Comparison of ENCODE assay signal across 18 cellular contexts in genomic region chr18:60024345-60024744, GRCh38.
DNase-seq lines count a peak whose midpoint lies in the region; ATAC-seq and TF ChIP-seq lines count a peak whose summit lies in the region.
"Had no signal": no experiment of that assay in that cellular context is flagged by ENCODE, and none has a peak within 500 bp of the region (broad histone marks: within the 10 kb centered on the region; RNA-seq: fewer than 3 reads in every experiment).

No MANE protein-coding gene starts in this region.

- intact Hi-C loops in A673 (cut with micrococcal nuclease; ENCODE audit: unreplicated experiment): no loop called here

- no peak for TF ChIP-seq CTCF in A673 (conservative IDR thresholded peaks at IDR 0.05; ENCODE audit: low read depth, low read length)
- no peak for TF ChIP-seq CTCF in fibroblast of villous mesenchyme (IDR thresholded peaks at IDR 0.05; ENCODE audit: insufficient read depth, low read depth, low read length)
- no peak for TF ChIP-seq CTCF in retinal pigment epithelial cell (conservative IDR thresholded peaks at IDR 0.05; ENCODE audit: low read depth, low read length)

- ATAC-seq in natural killer cell treated with Interleukin-12 subunit alpha and Interleukin-12 subunit beta and Interleukin-15 and Interleukin-18, amount 100 ng/mL, for 72 hours: no peak
- ATAC-seq: A549; CD8-positive, alpha-beta T cell; HCT116 had no signal

- H3K4me1 ChIP-seq in A673 (ENCODE audit: insufficient read depth, low read length, poor library complexity, severe bottlenecking): peaks cover 30% of the 10 kb centered on the region

- no peaks in the 10 kb centered on the region for H3K27me3 ChIP-seq in A673 (replicated peaks; ENCODE audit: insufficient read depth, low read depth, low read length, poor library complexity)
- H3K27me3 ChIP-seq: BLaER1 had no signal

- no TSS peak for BruUV-seq in A673 (replicated peaks; lab: Mats Ljungman, UMichigan)

- no peak overlapping the region for H3K27ac Mint-ChIP-seq in natural killer cell treated with Interleukin-12 subunit alpha and Interleukin-12 subunit beta and Interleukin-15 and Interleukin-18, amount 100 ng/mL, for 72 hours
- H3K27ac Mint-ChIP-seq: CD8-positive, alpha-beta T cell had no signal

- no peak overlapping the region for H3K4me3 Mint-ChIP-seq in natural killer cell treated with Interleukin-12 subunit alpha and Interleukin-12 subunit beta and Interleukin-15 and Interleukin-18, amount 100 ng/mL, for 72 hours
- H3K4me3 Mint-ChIP-seq: CD8-positive, alpha-beta T cell; HFFc6 had no signal

- H3K4me3 ChIP-seq in A673 (ENCODE audit: low read depth, low read length, poor library complexity, severe bottlenecking): no peak overlapping the region
- H3K4me3 ChIP-seq in fibroblast of villous mesenchyme (ENCODE audit: low read depth, low read length): no peak overlapping the region
- no peak overlapping the region for H3K4me3 ChIP-seq in retinal pigment epithelial cell (ENCODE audit: low read length)
- H3K4me3 ChIP-seq: A549, BLaER1, GM23248 had no signal

- CTCF ChIA-PET in A673 (lab: Charles Lee): no interaction called here

- H3K27ac ChIP-seq in A673 (ENCODE audit: low read depth, low read length, poor library complexity, severe bottlenecking): no peak overlapping the region
- H3K27ac ChIP-seq: 22Rv1, A549, BLaER1, GM23248 had no signal

- H3K27me3 Mint-ChIP-seq in natural killer cell treated with Interleukin-12 subunit alpha and Interleukin-12 subunit beta and Interleukin-15 and Interleukin-18, amount 100 ng/mL, for 72 hours: peaks cover 0 to 10% of the 10 kb centered on the region in 2 donors

- DNase-seq in A673 (ENCODE audit: low spot score) (peak; percentile 19), NCI-H82 (lab: John Stamatoyannopoulos, UW) (peak; percentile 44), fibroblast of villous mesenchyme (ENCODE audit: low read depth) (peak; percentile 11), retinal pigment epithelial cell (ENCODE audit: low read depth) (peak; percentile 64), H4 (ENCODE audit: low spot score) (no peak), NCI-H1092 treated with DMSO at 0.1 percent for 48 hours (lab: John Stamatoyannopoulos, UW) (no peak), COR-L47 (lab: John Stamatoyannopoulos, UW) (no peak)
- DNase-seq in natural killer cell treated with Interleukin-12 subunit alpha and Interleukin-12 subunit beta and Interleukin-15 and Interleukin-18, amount 100 ng/mL, for 72 hours (ENCODE audit: low spot score): no peak
- DNase-seq: CD8-positive, alpha-beta T cell; DMS 273 treated with DMSO at 0.1 percent for 48 hours; DND-41; EL; HFFc6 had no signal

- no peaks in the 10 kb centered on the region for H3K4me1 Mint-ChIP-seq in natural killer cell treated with Interleukin-12 subunit alpha and Interleukin-12 subunit beta and Interleukin-15 and Interleukin-18, amount 100 ng/mL, for 72 hours (ENCODE audit: low read depth in 2 of 2)

- no peaks in the 10 kb centered on the region for H3K9me3 ChIP-seq in A673 (ENCODE audit: low read depth, low read length, poor library complexity, severe bottlenecking)
- H3K9me3 ChIP-seq: A549, BLaER1 had no signal

- POLR2A ChIA-PET in A673 (lab: Charles Lee; ENCODE audit: low non-redundant PET): no interaction called here

- no peaks in the 10 kb centered on the region for H3K9me3 Mint-ChIP-seq in natural killer cell treated with Interleukin-12 subunit alpha and Interleukin-12 subunit beta and Interleukin-15 and Interleukin-18, amount 100 ng/mL, for 72 hours
- H3K9me3 Mint-ChIP-seq: CD8-positive, alpha-beta T cell; HFFc6 had no signal

- no peaks in the 10 kb centered on the region for H3K36me3 ChIP-seq in A673 (ENCODE audit: insufficient read depth, low read length, poor library complexity, severe bottlenecking)
- H3K36me3 ChIP-seq: BLaER1 had no signal

- H3K36me3 Mint-ChIP-seq in natural killer cell treated with Interleukin-12 subunit alpha and Interleukin-12 subunit beta and Interleukin-15 and Interleukin-18, amount 100 ng/mL, for 72 hours: no peaks in the 10 kb centered on the region
- H3K36me3 Mint-ChIP-seq: CD8-positive, alpha-beta T cell had no signal

Comparison
In these comparisons a context has a peak if more than half of its experiments do, and no peak if none do; other contexts are left out.
1. DNase-seq: peak in A673 (single experiment), NCI-H82 (single experiment), fibroblast of villous mesenchyme (single experiment) and retinal pigment epithelial cell (single experiment); none in H4 (single experiment), natural killer cell treated with Interleukin-12 subunit alpha and Interleukin-12 subunit beta and Interleukin-15 and Interleukin-18, amount 100 ng/mL, for 72 hours (single experiment), NCI-H1092 treated with DMSO at 0.1 percent for 48 hours (single experiment) and COR-L47 (single experiment).